1 cellular context compared by ENCODE assay signal in genomic region chr3:196942226-196942914, GRCh38.
TF ChIP-seq lines count a peak whose summit lies in the region.

NCBP2 (minus strand) TSS chr3:196942528; CDS start chr3:196942503, 25 bp downstream.

TF ChIP-seq in HepG2, 621 proteins besides CTCF, POLR2A, EP300 and RAD21 (continued from another document and continues in another):
- TF ChIP-seq POGK (CRISPR knock-in tag; conservative IDR thresholded peaks at IDR 0.05): peak; percentile 85; the same call in 1 of the 2 replicates
- TF ChIP-seq, protein P1, sequence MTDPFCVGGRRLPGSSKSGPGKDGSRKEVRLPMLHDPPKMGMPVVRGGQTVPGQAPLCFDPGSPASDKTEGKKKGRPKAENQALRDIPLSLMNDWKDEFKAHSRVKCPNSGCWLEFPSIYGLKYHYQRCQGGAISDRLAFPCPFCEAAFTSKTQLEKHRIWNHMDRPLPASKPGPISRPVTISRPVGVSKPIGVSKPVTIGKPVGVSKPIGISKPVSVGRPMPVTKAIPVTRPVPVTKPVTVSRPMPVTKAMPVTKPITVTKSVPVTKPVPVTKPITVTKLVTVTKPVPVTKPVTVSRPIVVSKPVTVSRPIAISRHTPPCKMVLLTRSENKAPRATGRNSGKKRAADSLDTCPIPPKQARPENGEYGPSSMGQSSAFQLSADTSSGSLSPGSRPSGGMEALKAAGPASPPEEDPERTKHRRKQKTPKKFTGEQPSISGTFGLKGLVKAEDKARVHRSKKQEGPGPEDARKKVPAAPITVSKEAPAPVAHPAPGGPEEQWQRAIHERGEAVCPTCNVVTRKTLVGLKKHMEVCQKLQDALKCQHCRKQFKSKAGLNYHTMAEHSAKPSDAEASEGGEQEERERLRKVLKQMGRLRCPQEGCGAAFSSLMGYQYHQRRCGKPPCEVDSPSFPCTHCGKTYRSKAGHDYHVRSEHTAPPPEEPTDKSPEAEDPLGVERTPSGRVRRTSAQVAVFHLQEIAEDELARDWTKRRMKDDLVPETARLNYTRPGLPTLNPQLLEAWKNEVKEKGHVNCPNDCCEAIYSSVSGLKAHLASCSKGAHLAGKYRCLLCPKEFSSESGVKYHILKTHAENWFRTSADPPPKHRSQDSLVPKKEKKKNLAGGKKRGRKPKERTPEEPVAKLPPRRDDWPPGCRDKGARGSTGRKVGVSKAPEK (CRISPR knock-in tag; IDR thresholded peaks at IDR 0.05; ENCODE audit: borderline replicate concordance): no peak
- peak; percentile 99 for TF ChIP-seq ARID4A (CRISPR knock-in tag; IDR thresholded peaks at IDR 0.05; ENCODE audit: borderline replicate concordance)
- TF ChIP-seq EZH2 (conservative IDR thresholded peaks at IDR 0.05; ENCODE audit: low read depth, low read length): no peak
- TF ChIP-seq CBFB (CRISPR knock-in tag; IDR thresholded peaks at IDR 0.05): peak; percentile 86; the same call in 1 of the 2 replicates
- 0 out of 2 replicates have a peak, but pooled peaks have one; percentile 71 for TF ChIP-seq ZC3H4 (CRISPR knock-in tag; IDR thresholded peaks at IDR 0.05; ENCODE audit: borderline replicate concordance)
- TF ChIP-seq ERF (CRISPR knock-in tag; IDR thresholded peaks at IDR 0.05): peak; percentile 97
- TF ChIP-seq, protein P2, sequence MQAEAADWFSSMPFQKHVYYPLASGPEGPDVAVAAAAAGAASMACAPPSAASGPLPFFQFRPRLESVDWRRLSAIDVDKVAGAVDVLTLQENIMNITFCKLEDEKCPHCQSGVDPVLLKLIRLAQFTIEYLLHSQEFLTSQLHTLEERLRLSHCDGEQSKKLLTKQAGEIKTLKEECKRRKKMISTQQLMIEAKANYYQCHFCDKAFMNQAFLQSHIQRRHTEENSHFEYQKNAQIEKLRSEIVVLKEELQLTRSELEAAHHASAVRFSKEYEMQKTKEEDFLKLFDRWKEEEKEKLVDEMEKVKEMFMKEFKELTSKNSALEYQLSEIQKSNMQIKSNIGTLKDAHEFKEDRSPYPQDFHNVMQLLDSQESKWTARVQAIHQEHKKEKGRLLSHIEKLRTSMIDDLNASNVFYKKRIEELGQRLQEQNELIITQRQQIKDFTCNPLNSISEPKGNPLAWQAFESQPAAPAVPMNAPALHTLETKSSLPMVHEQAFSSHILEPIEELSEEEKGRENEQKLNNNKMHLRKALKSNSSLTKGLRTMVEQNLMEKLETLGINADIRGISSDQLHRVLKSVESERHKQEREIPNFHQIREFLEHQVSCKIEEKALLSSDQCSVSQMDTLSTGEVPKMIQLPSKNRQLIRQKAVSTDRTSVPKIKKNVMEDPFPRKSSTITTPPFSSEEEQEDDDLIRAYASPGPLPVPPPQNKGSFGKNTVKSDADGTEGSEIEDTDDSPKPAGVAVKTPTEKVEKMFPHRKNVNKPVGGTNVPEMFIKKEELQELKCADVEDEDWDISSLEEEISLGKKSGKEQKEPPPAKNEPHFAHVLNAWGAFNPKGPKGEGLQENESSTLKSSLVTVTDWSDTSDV (CRISPR knock-in tag; IDR thresholded peaks at IDR 0.05): no peak
- TF ChIP-seq ZMYM4 (CRISPR knock-in tag; IDR thresholded peaks at IDR 0.05): peak; percentile 96
- peak; percentile 64; the same call in 1 of the 2 replicates for TF ChIP-seq ZNF431 (CRISPR knock-in tag; IDR thresholded peaks at IDR 0.05; ENCODE audit: borderline replicate concordance, low read depth)
- no peak for TF ChIP-seq CAMTA2 (CRISPR knock-in tag; IDR thresholded peaks at IDR 0.05; ENCODE audit: borderline replicate concordance)
- peak; percentile 95; the same call in 1 of the 2 replicates for TF ChIP-seq TSC22D2 (CRISPR knock-in tag; IDR thresholded peaks at IDR 0.05; ENCODE audit: borderline replicate concordance)
- peak; percentile 34; the same call in 1 of the 2 replicates for TF ChIP-seq MYNN (CRISPR knock-in tag; IDR thresholded peaks at IDR 0.05; ENCODE audit: low read depth)
- TF ChIP-seq, protein P3, sequence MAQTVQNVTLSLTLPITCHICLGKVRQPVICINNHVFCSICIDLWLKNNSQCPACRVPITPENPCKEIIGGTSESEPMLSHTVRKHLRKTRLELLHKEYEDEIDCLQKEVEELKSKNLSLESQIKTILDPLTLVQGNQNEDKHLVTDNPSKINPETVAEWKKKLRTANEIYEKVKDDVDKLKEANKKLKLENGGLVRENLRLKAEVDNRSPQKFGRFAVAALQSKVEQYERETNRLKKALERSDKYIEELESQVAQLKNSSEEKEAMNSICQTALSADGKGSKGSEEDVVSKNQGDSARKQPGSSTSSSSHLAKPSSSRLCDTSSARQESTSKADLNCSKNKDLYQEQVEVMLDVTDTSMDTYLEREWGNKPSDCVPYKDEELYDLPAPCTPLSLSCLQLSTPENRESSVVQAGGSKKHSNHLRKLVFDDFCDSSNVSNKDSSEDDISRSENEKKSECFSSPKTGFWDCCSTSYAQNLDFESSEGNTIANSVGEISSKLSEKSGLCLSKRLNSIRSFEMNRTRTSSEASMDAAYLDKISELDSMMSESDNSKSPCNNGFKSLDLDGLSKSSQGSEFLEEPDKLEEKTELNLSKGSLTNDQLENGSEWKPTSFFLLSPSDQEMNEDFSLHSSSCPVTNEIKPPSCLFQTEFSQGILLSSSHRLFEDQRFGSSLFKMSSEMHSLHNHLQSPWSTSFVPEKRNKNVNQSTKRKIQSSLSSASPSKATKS (CRISPR knock-in tag; IDR thresholded peaks at IDR 0.05): no peak
- TF ChIP-seq, protein P4, sequence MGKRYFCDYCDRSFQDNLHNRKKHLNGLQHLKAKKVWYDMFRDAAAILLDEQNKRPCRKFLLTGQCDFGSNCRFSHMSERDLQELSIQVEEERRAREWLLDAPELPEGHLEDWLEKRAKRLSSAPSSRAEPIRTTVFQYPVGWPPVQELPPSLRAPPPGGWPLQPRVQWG (CRISPR knock-in tag; IDR thresholded peaks at IDR 0.05; ENCODE audit: borderline replicate concordance, low read depth): 0 out of 2 replicates have a peak, but pooled peaks have one; percentile 46
- peak; percentile 95 for TF ChIP-seq NFYC (CRISPR knock-in tag; IDR thresholded peaks at IDR 0.05)
- peak; percentile 77; the same call in 1 of the 2 replicates for TF ChIP-seq ZNF766 (CRISPR knock-in tag; IDR thresholded peaks at IDR 0.05; ENCODE audit: borderline replicate concordance)
- TF ChIP-seq, protein P5, sequence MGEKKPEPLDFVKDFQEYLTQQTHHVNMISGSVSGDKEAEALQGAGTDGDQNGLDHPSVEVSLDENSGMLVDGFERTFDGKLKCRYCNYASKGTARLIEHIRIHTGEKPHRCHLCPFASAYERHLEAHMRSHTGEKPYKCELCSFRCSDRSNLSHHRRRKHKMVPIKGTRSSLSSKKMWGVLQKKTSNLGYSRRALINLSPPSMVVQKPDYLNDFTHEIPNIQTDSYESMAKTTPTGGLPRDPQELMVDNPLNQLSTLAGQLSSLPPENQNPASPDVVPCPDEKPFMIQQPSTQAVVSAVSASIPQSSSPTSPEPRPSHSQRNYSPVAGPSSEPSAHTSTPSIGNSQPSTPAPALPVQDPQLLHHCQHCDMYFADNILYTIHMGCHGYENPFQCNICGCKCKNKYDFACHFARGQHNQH (CRISPR knock-in tag; IDR thresholded peaks at IDR 0.05): peak; percentile 73
- peak; percentile 37 for TF ChIP-seq SRSF1 (optimal IDR thresholded peaks at IDR 0.05; ENCODE audit: low read depth, low read length)
- TF ChIP-seq YY1 (IDR thresholded peaks at IDR 0.05; ENCODE audit: insufficient read depth, insufficient replicate concordance, low read depth, low read length): peak; percentile 88
- no peak for TF ChIP-seq ZNF484 (CRISPR knock-in tag; IDR thresholded peaks at IDR 0.05; ENCODE audit: borderline replicate concordance, low read depth)
- no peak for TF ChIP-seq ZNF629 (CRISPR knock-in tag; conservative IDR thresholded peaks at IDR 0.05)
- TF ChIP-seq, protein P6, sequence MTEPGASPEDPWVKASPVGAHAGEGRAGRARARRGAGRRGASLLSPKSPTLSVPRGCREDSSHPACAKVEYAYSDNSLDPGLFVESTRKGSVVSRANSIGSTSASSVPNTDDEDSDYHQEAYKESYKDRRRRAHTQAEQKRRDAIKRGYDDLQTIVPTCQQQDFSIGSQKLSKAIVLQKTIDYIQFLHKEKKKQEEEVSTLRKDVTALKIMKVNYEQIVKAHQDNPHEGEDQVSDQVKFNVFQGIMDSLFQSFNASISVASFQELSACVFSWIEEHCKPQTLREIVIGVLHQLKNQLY (CRISPR knock-in tag; IDR thresholded peaks at IDR 0.05): peak; percentile 58; the same call in 1 of the 2 replicates
- TF ChIP-seq ZNF543 (CRISPR knock-in tag; IDR thresholded peaks at IDR 0.05): peak; percentile 84
- no peak for TF ChIP-seq MAFK (conservative IDR thresholded peaks at IDR 0.05 in 1 of 2, IDR thresholded peaks at IDR 0.05 in 1 of 2; ENCODE audit: low read length in 2 of 2)
- peak; percentile 80 for TF ChIP-seq RXRB (CRISPR knock-in tag; IDR thresholded peaks at IDR 0.05; ENCODE audit: borderline replicate concordance)
- peak; percentile 93 for TF ChIP-seq AFF4 (CRISPR knock-in tag; IDR thresholded peaks at IDR 0.05)
